ENCODE assay signal across 8 cellular contexts in the genomic region with DNA sequence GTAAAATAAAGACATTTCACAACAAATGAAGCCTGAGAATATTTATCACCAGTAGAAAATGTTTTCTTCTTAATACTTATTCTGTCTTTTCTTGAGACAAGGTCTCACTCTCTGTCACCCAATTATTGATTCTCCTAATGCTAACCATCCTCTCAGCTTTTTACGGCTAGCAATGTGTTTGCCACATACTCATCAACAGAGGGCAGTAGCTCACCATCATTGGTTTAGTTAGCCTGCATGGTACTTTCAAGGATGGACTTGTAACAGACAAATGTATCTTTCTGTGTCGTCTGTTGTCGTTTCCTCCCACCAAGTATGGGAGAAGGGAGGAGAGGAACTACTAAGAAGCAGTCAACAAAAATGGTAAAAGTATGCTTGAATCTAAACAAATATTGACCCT. TPM values are rescaled to one million over a fixed set of nuclear protein-coding genes. Genes with fewer than 3 reads are reported as not detected.
DNase-seq lines count a peak whose midpoint lies in the region; ATAC-seq and TF ChIP-seq lines count a peak whose summit lies in the region.

No MANE protein-coding gene starts in this region.

- ATAC-seq in GM19463 (IDR thresholded peaks at IDR 0.05; ENCODE audit: unreplicated experiment) = peak; percentile 79
- peak; percentile 79 for ATAC-seq in HG03457 (IDR thresholded peaks at IDR 0.05; ENCODE audit: unreplicated experiment)

- peak overlapping the region; percentile 61 for H3K4me2 ChIP-seq in osteoblast (ENCODE audit: insufficient read depth, low read length)

- peak overlapping the region; percentile 39 for H2AFZ ChIP-seq in osteoblast (ENCODE audit: low read length)

- H3K79me2 ChIP-seq in osteoblast (ENCODE audit: insufficient read depth, low read length) = no peaks in the 10 kb centered on the region

- no peaks in the 10 kb centered on the region for H3K36me3 ChIP-seq in osteoblast (ENCODE audit: insufficient read depth, low read length)

- DNase-seq in NCI-H524 (lab: John Stamatoyannopoulos, UW) (peak; percentile 24 to 75), NCI-H524 treated with DMSO at 0.1 percent for 48 hours (lab: John Stamatoyannopoulos, UW) (no peak), NCI-H446 (lab: John Stamatoyannopoulos, UW) (peak; percentile 52 to 79), foreskin fibroblast (peak; percentile 60 to 86), osteoblast (ENCODE audit: insufficient read length, low spot score, missing footprints) (peak; percentile 69)
- peak; percentile 16 for DNase-seq in activated CD4-positive, alpha-beta T cell treated with anti-CD3 and anti-CD28 coated beads, Interleukin-2, amount 50 U/mL, for 1 hour

- H3K4me1 ChIP-seq in osteoblast (ENCODE audit: insufficient read depth, low read length) = peaks cover 5% of the 10 kb centered on the region

- H4K20me1 ChIP-seq in osteoblast (ENCODE audit: insufficient read depth, low read length) = no peaks in the 10 kb centered on the region

- TF ChIP-seq CTCF in foreskin fibroblast (IDR thresholded peaks at IDR 0.05; ENCODE audit: low read depth, low read length) = peak; percentile 93
- peak; percentile 93 for TF ChIP-seq CTCF in osteoblast (IDR thresholded peaks at IDR 0.05; ENCODE audit: extremely low read depth, low read depth, low read length)

- H3K27me3 ChIP-seq in osteoblast (ENCODE audit: insufficient read depth, low read length) = peaks cover 4% of the 10 kb centered on the region

- H3K4me3 ChIP-seq in foreskin fibroblast (ENCODE audit: low read depth in 1 of 2, low read length in 2 of 2) (no peak overlapping the region), osteoblast (ENCODE audit: insufficient read depth, low read length) (no peak overlapping the region)

- H3K27ac ChIP-seq in osteoblast (ENCODE audit: low read depth, low read length) = no peak overlapping the region

- no peaks in the 10 kb centered on the region for H3K9me3 ChIP-seq in osteoblast (ENCODE audit: low read depth, low read length)

RNA-seq across cellular contexts. Expression of a gene that starts 5.9 kb away (rescaled TPM):
- total RNA-seq in osteoblast = 104 and 105 TPM in 2 replicates
